In genomic region chrX:96004386-96004785, GRCh38 we compare ENCODE assay signal across 20 cellular contexts.
DNase-seq lines count a peak whose midpoint lies in the region; ATAC-seq and TF ChIP-seq lines count a peak whose summit lies in the region.
"Had no signal": no experiment of that assay in that cellular context is flagged by ENCODE, and none has a peak within 500 bp of the region (broad histone marks: within the 10 kb centered on the region; RNA-seq: fewer than 3 reads in every experiment).

No MANE protein-coding gene starts in this region.

- H3K36me3 Mint-ChIP-seq in endodermal cell (ENCODE audit: low read depth): no peaks in the 10 kb centered on the region
- H3K36me3 Mint-ChIP-seq: activated naive CD4-positive, alpha-beta T cell treated with anti-CD3 and anti-CD28 coated beads, Interleukin-2, amount 50 U/mL, for 72 hours had no signal

- H3K4me1 ChIP-seq in osteoblast (ENCODE audit: insufficient read depth, low read length): peaks cover 4% of the 10 kb centered on the region
- no peaks in the 10 kb centered on the region for H3K4me1 ChIP-seq in endodermal cell (ENCODE audit: control insufficient read depth, insufficient read depth, low read length)
- H3K4me1 ChIP-seq: BE2C had no signal

- H3K4me1 Mint-ChIP-seq in endodermal cell: no peaks in the 10 kb centered on the region
- H3K4me1 Mint-ChIP-seq: activated CD4-positive, alpha-beta T cell treated with anti-CD3 and anti-CD28 coated beads, Interleukin-2, amount 10 ng/mL, durations not matched to agents 7 days and 5 days; central memory CD8-positive, alpha-beta T cell had no signal

- no peak overlapping the region for H3K4me3 Mint-ChIP-seq in endodermal cell
- H3K4me3 Mint-ChIP-seq: activated CD4-positive, alpha-beta T cell treated with anti-CD3 and anti-CD28 coated beads, Interleukin-2, amount 10 ng/mL, durations not matched to agents 7 days and 5 days; central memory CD8-positive, alpha-beta T cell had no signal

- DNase-seq in H4 (ENCODE audit: low spot score) (peak; percentile 9), astrocyte of the cerebellum (ENCODE audit: low read depth) (peak; percentile 4), fibroblast of peridontal ligament (ENCODE audit: extremely low read depth) (peak; percentile 12), osteoblast (ENCODE audit: insufficient read length, low spot score, missing footprints) (peak; percentile 25), endodermal cell (no peak), DMS53 treated with DMSO at 0.1 percent for 48 hours (lab: John Stamatoyannopoulos, UW; ENCODE audit: unreplicated experiment) (no peak)
- DNase-seq in activated naive CD4-positive, alpha-beta T cell (lab: John Stamatoyannopoulos, UW): no peak
- DNase-seq: activated CD4-positive, alpha-beta T cell treated with anti-CD3 and anti-CD28 coated beads, Interleukin-2, amount 10 ng/mL, durations not matched to agents 7 days and 5 days; BE2C; DMS 273 treated with DMSO at 0.1 percent for 48 hours; head of caudate nucleus; NCI-H1694; NCI-H446 treated with DMSO at 0.1 percent for 48 hours; nucleus accumbens; stimulated activated CD4-positive, alpha-beta T cell treated with anti-CD3 and anti-CD28 coated beads, Interleukin-4, amount 100 ng/mL, for 4 hours had no signal

- H3K27ac Mint-ChIP-seq in endodermal cell: no peak overlapping the region
- H3K27ac Mint-ChIP-seq: activated CD4-positive, alpha-beta T cell treated with anti-CD3 and anti-CD28 coated beads, Interleukin-2, amount 10 ng/mL, durations not matched to agents 7 days and 5 days; activated naive CD4-positive, alpha-beta T cell treated with anti-CD3 and anti-CD28 coated beads, Interleukin-2, amount 50 U/mL, for 72 hours had no signal

- no peak overlapping the region for H3K9ac ChIP-seq in endodermal cell (ENCODE audit: extremely low read depth, low read length, poor library complexity, severe bottlenecking)

- in situ Hi-C loops in astrocyte of the cerebellum (cut with HindIII; ENCODE audit: low sequenced_read_pairs): no loop called here

- H3K36me3 ChIP-seq in osteoblast (ENCODE audit: insufficient read depth, low read length): no peaks in the 10 kb centered on the region
- no peaks in the 10 kb centered on the region for H3K36me3 ChIP-seq in endodermal cell (ENCODE audit: control insufficient read depth, insufficient read depth, low read length)
- H3K36me3 ChIP-seq: BE2C, thoracic aorta had no signal

- no peaks in the 10 kb centered on the region for H3K27me3 Mint-ChIP-seq in endodermal cell (ENCODE audit: insufficient read depth)
- H3K27me3 Mint-ChIP-seq: activated CD4-positive, alpha-beta T cell treated with anti-CD3 and anti-CD28 coated beads, Interleukin-2, amount 10 ng/mL, durations not matched to agents 7 days and 5 days; central memory CD8-positive, alpha-beta T cell had no signal

- no peak overlapping the region for H3K4me2 ChIP-seq in osteoblast (ENCODE audit: insufficient read depth, low read length)

- peak overlapping the region; percentile 25 for H3K27ac ChIP-seq in osteoblast (ENCODE audit: low read depth, low read length)
- H3K27ac ChIP-seq in endodermal cell (ENCODE audit: low read depth, low read length): no peak overlapping the region
- H3K27ac ChIP-seq: thoracic aorta had no signal

- no peak for TF ChIP-seq CTCF in astrocyte of the cerebellum (IDR thresholded peaks at IDR 0.05; ENCODE audit: low read depth, low read length, missing control alignments)
- TF ChIP-seq CTCF in osteoblast (IDR thresholded peaks at IDR 0.05; ENCODE audit: extremely low read depth, low read depth, low read length): no peak
- TF ChIP-seq CTCF in endodermal cell (conservative IDR thresholded peaks at IDR 0.05): no peak

- H3K9me3 ChIP-seq in osteoblast (ENCODE audit: low read depth, low read length): no peaks in the 10 kb centered on the region
- H3K9me3 ChIP-seq in endodermal cell (ENCODE audit: control insufficient read depth, low read length): no peaks in the 10 kb centered on the region
- H3K9me3 ChIP-seq: BE2C, thoracic aorta had no signal

- peaks cover 5% of the 10 kb centered on the region for H3K9me3 Mint-ChIP-seq in endodermal cell
- H3K9me3 Mint-ChIP-seq: activated CD4-positive, alpha-beta T cell treated with anti-CD3 and anti-CD28 coated beads, Interleukin-2, amount 10 ng/mL, durations not matched to agents 7 days and 5 days; central memory CD8-positive, alpha-beta T cell had no signal

- H2AFZ ChIP-seq in osteoblast (ENCODE audit: low read length): no peak overlapping the region

- no peaks in the 10 kb centered on the region for H4K20me1 ChIP-seq in osteoblast (ENCODE audit: insufficient read depth, low read length)

- H3K4me3 ChIP-seq in astrocyte of the cerebellum (ENCODE audit: low read depth, low read length): no peak overlapping the region
- H3K4me3 ChIP-seq in osteoblast (ENCODE audit: insufficient read depth, low read length): no peak overlapping the region
- no peak overlapping the region for H3K4me3 ChIP-seq in endodermal cell (ENCODE audit: low read length)
- H3K4me3 ChIP-seq: thoracic aorta had no signal

- ATAC-seq in GM18868 (IDR thresholded peaks at IDR 0.05; ENCODE audit: unreplicated experiment): no peak
- ATAC-seq: activated naive CD4-positive, alpha-beta T cell treated with anti-CD3 and anti-CD28 coated beads, Interleukin-2, amount 50 U/mL, for 72 hours; SK-N-SH treated with all-trans-retinoic acid at 6 μM for 48 hours had no signal

- no peaks in the 10 kb centered on the region for H3K79me2 ChIP-seq in osteoblast (ENCODE audit: insufficient read depth, low read length)

- WGBS in endodermal cell (ENCODE audit: insufficient coverage in 1 of 2, insufficient read length in 1 of 2), 2 experiments: 93% methylated on average over 2 of the region's 2 CpGs; no CpG with 5 or more reads in 1 of the 2 experiments

- H3K27me3 ChIP-seq in osteoblast (ENCODE audit: insufficient read depth, low read length) (no peaks in the 10 kb centered on the region), endodermal cell (ENCODE audit: control insufficient read depth, insufficient read depth, low read length, poor library complexity, severe bottlenecking) (no peaks in the 10 kb centered on the region)
- H3K27me3 ChIP-seq: BE2C had no signal

Comparison
In these comparisons a context has a peak if more than half of its experiments do, and no peak if none do; other contexts are left out.
1. DNase-seq: peak in H4 (single experiment), astrocyte of the cerebellum (single experiment), fibroblast of peridontal ligament (single experiment) and osteoblast (single experiment); none in endodermal cell (single experiment), activated naive CD4-positive, alpha-beta T cell (0 of 4) and DMS53 treated with DMSO at 0.1 percent for 48 hours (single experiment).